In the genomic region with DNA sequence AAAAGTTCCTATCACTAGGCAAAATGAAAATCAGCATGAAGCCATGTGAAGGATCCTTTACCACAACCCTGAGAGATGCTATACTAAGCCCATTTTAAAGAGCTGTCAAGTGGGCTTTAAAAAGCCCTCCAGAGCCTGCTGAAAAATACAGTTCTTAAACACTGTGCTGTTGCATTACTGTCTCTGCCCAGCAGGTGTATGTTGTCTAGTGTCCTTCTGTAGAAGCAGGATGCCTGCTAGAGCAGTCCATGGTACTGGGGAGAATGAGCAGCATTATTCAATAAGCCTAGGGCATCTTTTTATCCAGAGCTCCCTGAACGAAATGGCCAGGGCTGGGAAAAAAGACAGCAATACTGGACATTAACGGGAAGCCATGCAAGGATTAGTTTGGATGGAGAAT, we compare ENCODE assay signal across 8 cellular contexts.
DNase-seq lines count a peak whose midpoint lies in the region; ATAC-seq, FAIRE-seq and TF ChIP-seq lines count a peak whose summit lies in the region.

No MANE protein-coding gene starts in this region.

- no peak for TF ChIP-seq POLR2A in GM12891 (IDR thresholded peaks at IDR 0.05; ENCODE audit: low read depth, low read length)

- no peak for FAIRE-seq in GM12891 (lab: Jason Lieb, UNC)

- ATAC-seq in HG02885 (IDR thresholded peaks at IDR 0.05; ENCODE audit: poor library complexity, unreplicated experiment) = peak; percentile 90

- DNase-seq in NCI-H1105 treated with DMSO at 0.1 percent for 48 hours (lab: John Stamatoyannopoulos, UW) (peak; percentile 13), NCI-H1105 (lab: John Stamatoyannopoulos, UW) (no peak), NCI-H460 (ENCODE audit: extremely low read depth, low read depth) (peak; percentile 6), hepatic stellate cell (ENCODE audit: low spot score) (peak; percentile 5), occipital lobe (lab: John Stamatoyannopoulos, UW) (no peak), GM12891 (ENCODE audit: insufficient read length, low spot score) (no peak)
- no peak for DNase-seq in stimulated activated CD4-positive, alpha-beta T cell treated with anti-CD3 and anti-CD28 coated beads, Interleukin-15, amount 100 ng/mL, for 24 hours

TF ChIP-seq in GM12891, 5 proteins besides CTCF, POLR2A, EP300 and RAD21:
- TF ChIP-seq POLR2AphosphoS5 (IDR thresholded peaks at IDR 0.05; ENCODE audit: low read depth, low read length) (no peak), TAF1 (IDR thresholded peaks at IDR 0.05; ENCODE audit: low read depth, low read length) (no peak), PAX5 (IDR thresholded peaks at IDR 0.05; ENCODE audit: insufficient read depth, low read length, severe bottlenecking) (no peak), POU2F2 (IDR thresholded peaks at IDR 0.05; ENCODE audit: low read depth, low read length) (no peak), SPI1 (IDR thresholded peaks at IDR 0.05; ENCODE audit: low read depth, low read length) (no peak)

Comparison
In these comparisons a context has a peak if more than half of its experiments do, and no peak if none do; other contexts are left out.
1. DNase-seq: peak in NCI-H1105 treated with DMSO at 0.1 percent for 48 hours (single experiment), NCI-H460 (single experiment) and hepatic stellate cell (single experiment); none in NCI-H1105 (single experiment), occipital lobe (single experiment), stimulated activated CD4-positive, alpha-beta T cell treated with anti-CD3 and anti-CD28 coated beads, Interleukin-15, amount 100 ng/mL, for 24 hours (single experiment) and GM12891 (single experiment).